Comparison of ENCODE assay signal across 8 cellular contexts in the genomic region with DNA sequence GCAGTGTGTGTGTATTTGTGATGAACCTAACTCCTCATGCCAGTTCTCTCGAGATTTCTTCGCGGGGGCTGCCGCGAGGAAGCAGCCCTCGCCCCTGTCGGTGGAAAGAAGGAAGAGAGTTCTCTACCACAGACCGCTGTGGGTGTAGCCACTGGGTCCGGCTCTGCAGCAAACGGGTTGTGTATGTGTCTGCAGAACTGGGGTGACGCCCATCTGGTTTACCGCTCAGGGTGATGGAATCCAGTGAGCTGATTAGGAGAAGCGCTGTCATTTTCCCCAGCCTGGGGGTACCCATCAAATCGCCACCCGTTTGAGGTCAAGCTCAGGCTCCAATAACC. TPM values are rescaled to one million over a fixed set of nuclear protein-coding genes. Genes with fewer than 3 reads are reported as not detected.
DNase-seq lines count a peak whose midpoint lies in the region; ATAC-seq and TF ChIP-seq lines count a peak whose summit lies in the region.

No MANE protein-coding gene starts in this region.

- H3K4me2 ChIP-seq in DND-41 (ENCODE audit: insufficient read depth, low read length) = peak overlapping the region; percentile 75

- no peak; the same call in 2 of the 3 replicates for ATAC-seq in DND-41 (ENCODE audit: insufficient read depth, low read depth)
- peak; percentile 44 for ATAC-seq in activated naive CD8-positive, alpha-beta T cell treated with anti-CD3 and anti-CD28 coated beads, Interleukin-2, amount 10 ng/mL, durations not matched to agents 7 days and 5 days (ENCODE audit: low read depth)
- ATAC-seq in left colon = no peak
- ATAC-seq in GM18907 (IDR thresholded peaks at IDR 0.05; ENCODE audit: unreplicated experiment) = no peak

- intact Hi-C loops in left colon (cut with DNase I, micrococcal nuclease) = no loop called here

- H3K9me3 ChIP-seq in DND-41 (ENCODE audit: insufficient read depth, low read length, severe bottlenecking) = no peaks in the 10 kb centered on the region

- no peaks in the 10 kb centered on the region for H3K36me3 Mint-ChIP-seq in activated naive CD8-positive, alpha-beta T cell treated with anti-CD3 and anti-CD28 coated beads, Interleukin-2, amount 10 ng/mL, durations not matched to agents 7 days and 5 days

- no peak overlapping the region for H3K27ac ChIP-seq in DND-41 (ENCODE audit: low read length)
- peak overlapping the region; percentile 93 for H3K27ac ChIP-seq in temporal lobe (ENCODE audit: low read depth, low read length)

- H3K4me3 ChIP-seq in DND-41 (ENCODE audit: low read depth in 1 of 2, low read length in 2 of 2) = peak overlapping the region in 1 of 2 experiments; percentile 48; a peak in 1 of 4 replicates

- peak; percentile 44 for DNase-seq in DND-41
- peak; percentile 15 for DNase-seq in NOMO-1 treated with dmso at 0.1 percent for 144 hours (lab: John Stamatoyannopoulos, UW; ENCODE audit: unreplicated experiment)
- DNase-seq in activated naive CD8-positive, alpha-beta T cell treated with anti-CD3 and anti-CD28 coated beads, Interleukin-2, amount 10 ng/mL, durations not matched to agents 7 days and 5 days = peak; percentile 81
- DNase-seq in left colon = peak; percentile 48 to 54
- no peak for DNase-seq in GM19240 (ENCODE audit: insufficient read length, low spot score)
- DNase-seq in NCI-H1092 (lab: John Stamatoyannopoulos, UW) = no peak

- H3K79me2 ChIP-seq in DND-41 (ENCODE audit: insufficient read depth, low read length) = no peaks in the 10 kb centered on the region

- peaks cover 12% of the 10 kb centered on the region for H3K27me3 ChIP-seq in DND-41 (ENCODE audit: insufficient read depth, low read length, poor library complexity)

- TF ChIP-seq CTCF in DND-41 (IDR thresholded peaks at IDR 0.05; ENCODE audit: borderline replicate concordance, extremely low read depth, low read length, poor library complexity, severe bottlenecking) = no peak

- H3K27me3 Mint-ChIP-seq in activated naive CD8-positive, alpha-beta T cell treated with anti-CD3 and anti-CD28 coated beads, Interleukin-2, amount 10 ng/mL, durations not matched to agents 7 days and 5 days = peaks cover 4% of the 10 kb centered on the region

- H3K4me1 Mint-ChIP-seq in activated naive CD8-positive, alpha-beta T cell treated with anti-CD3 and anti-CD28 coated beads, Interleukin-2, amount 10 ng/mL, durations not matched to agents 7 days and 5 days = peaks cover 25% of the 10 kb centered on the region

- no peak overlapping the region for H2AFZ ChIP-seq in DND-41 (ENCODE audit: low read depth, low read length)

- peak overlapping the region; percentile 82 for H3K4me3 Mint-ChIP-seq in activated naive CD8-positive, alpha-beta T cell treated with anti-CD3 and anti-CD28 coated beads, Interleukin-2, amount 10 ng/mL, durations not matched to agents 7 days and 5 days

- H3K36me3 ChIP-seq in DND-41 (ENCODE audit: insufficient read depth, low read length) = peaks cover 4% of the 10 kb centered on the region

- H3K4me1 ChIP-seq in DND-41 (ENCODE audit: insufficient read depth, low read length) = peaks cover 34% of the 10 kb centered on the region

- no peaks in the 10 kb centered on the region for H3K9me3 Mint-ChIP-seq in activated naive CD8-positive, alpha-beta T cell treated with anti-CD3 and anti-CD28 coated beads, Interleukin-2, amount 10 ng/mL, durations not matched to agents 7 days and 5 days

- no peak overlapping the region for H3K9ac ChIP-seq in DND-41 (ENCODE audit: low read depth, low read length)

- POLR2A ChIA-PET in activated naive CD8-positive, alpha-beta T cell treated with anti-CD3 and anti-CD28 coated beads, Interleukin-2, amount 10 ng/mL, durations not matched to agents 7 days and 5 days (lab: Charles Lee) = interaction anchor here (0.9 to 4.2 kb wide), 9 partner anchors 23 to 321 kb away, joined by 3 to 55 read pairs (median 6); a partner anchor contains a TSS

- H3K27ac Mint-ChIP-seq in activated naive CD8-positive, alpha-beta T cell treated with anti-CD3 and anti-CD28 coated beads, Interleukin-2, amount 10 ng/mL, durations not matched to agents 7 days and 5 days = peak overlapping the region; percentile 94

- peaks cover 19% of the 10 kb centered on the region for H4K20me1 ChIP-seq in DND-41 (ENCODE audit: insufficient read depth, low read length)

RNA-seq across cellular contexts. Expression of a gene that starts 7.7 kb away (rescaled TPM):
- 1 to 10 TPM; 8.2 to 9.0 TPM for total RNA-seq in activated naive CD8-positive, alpha-beta T cell treated with anti-CD3 and anti-CD28 coated beads, Interleukin-2, amount 10 ng/mL, durations not matched to agents 7 days and 5 days
- total RNA-seq in left colon (1 to 10 TPM; 2.9 to 4.4 TPM), temporal lobe (0.98 TPM)

RNA-seq across cellular contexts. Expression of a gene that starts 22.1 kb away (rescaled TPM):
- total RNA-seq in activated naive CD8-positive, alpha-beta T cell treated with anti-CD3 and anti-CD28 coated beads, Interleukin-2, amount 10 ng/mL, durations not matched to agents 7 days and 5 days = 1 to 10 TPM; 6.0 to 7.9 TPM
- total RNA-seq in left colon (1 to 10 TPM; 3.8 to 4.1 TPM), temporal lobe (23.1 TPM)

RNA-seq across cellular contexts. Expression of a gene that starts 25.6 kb away (rescaled TPM):
- 10 to 100 TPM; 73.3 to 73.4 TPM for total RNA-seq in activated naive CD8-positive, alpha-beta T cell treated with anti-CD3 and anti-CD28 coated beads, Interleukin-2, amount 10 ng/mL, durations not matched to agents 7 days and 5 days
- 10 to 100 TPM; 30.8 to 33.2 TPM for total RNA-seq in left colon
- 42.5 TPM for total RNA-seq in temporal lobe

RNA-seq across cellular contexts. Expression of a gene that starts 46.5 kb away (rescaled TPM):
- 100 to 1,000 TPM; 154 to 155 TPM for total RNA-seq in activated naive CD8-positive, alpha-beta T cell treated with anti-CD3 and anti-CD28 coated beads, Interleukin-2, amount 10 ng/mL, durations not matched to agents 7 days and 5 days
- total RNA-seq in left colon (10 to 100 TPM; 58.3 to 62.7 TPM), temporal lobe (4.4 TPM)

RNA-seq across cellular contexts. Expression of a gene that starts 48.2 kb away (rescaled TPM):
- total RNA-seq in activated naive CD8-positive, alpha-beta T cell treated with anti-CD3 and anti-CD28 coated beads, Interleukin-2, amount 10 ng/mL, durations not matched to agents 7 days and 5 days = 10 to 100 TPM; 20.0 to 20.4 TPM
- total RNA-seq in left colon (10 to 100 TPM; 19.5 to 24.0 TPM), temporal lobe (0.74 TPM)

Comparison
In these comparisons a context has a peak if more than half of its experiments do, and no peak if none do; other contexts are left out.
1. DNase-seq: peak in DND-41 (single experiment), NOMO-1 treated with dmso at 0.1 percent for 144 hours (single experiment), activated naive CD8-positive, alpha-beta T cell treated with anti-CD3 and anti-CD28 coated beads, Interleukin-2, amount 10 ng/mL, durations not matched to agents 7 days and 5 days (single experiment) and left colon (2 of 2); none in GM19240 (single experiment) and NCI-H1092 (single experiment).